16 cellular contexts compared by ENCODE assay signal in genomic region chr10:45181483-45181882, GRCh38.
DNase-seq lines count a peak whose midpoint lies in the region; ATAC-seq and TF ChIP-seq lines count a peak whose summit lies in the region.
"Had no signal": no experiment of that assay in that cellular context is flagged by ENCODE, and none has a peak within 500 bp of the region (broad histone marks: within the 10 kb centered on the region; RNA-seq: fewer than 3 reads in every experiment).

No MANE protein-coding gene starts in this region.

- H3K36me3 Mint-ChIP-seq in GM23338 (ENCODE audit: low read depth): no peaks in the 10 kb centered on the region

- no peak for TF ChIP-seq POLR2A in gastroesophageal sphincter (IDR thresholded peaks at IDR 0.05)

- H3K79me2 ChIP-seq in GM23338 (replicated peaks; ENCODE audit: insufficient read depth): no peaks in the 10 kb centered on the region

- no peak for TF ChIP-seq CTCF in ascending aorta (IDR thresholded peaks at IDR 0.05)
- no peak for TF ChIP-seq CTCF in gastroesophageal sphincter (IDR thresholded peaks at IDR 0.05)
- TF ChIP-seq CTCF in omental fat pad (IDR thresholded peaks at IDR 0.05): no peak
- TF ChIP-seq CTCF in GM23338 (conservative IDR thresholded peaks at IDR 0.05; ENCODE audit: low read depth in 2 of 2): no peak

- ATAC-seq in gastroesophageal sphincter (peak; percentile 69), omental fat pad (ENCODE audit: low FRiP score) (peak; percentile 70), GM23338 (no peak)

- no peaks in the 10 kb centered on the region for H3K9me3 ChIP-seq in ascending aorta
- H3K9me3 ChIP-seq in gastroesophageal sphincter: no peaks in the 10 kb centered on the region
- H3K9me3 ChIP-seq: esophagus squamous epithelium, upper lobe of left lung had no signal

- no peaks in the 10 kb centered on the region for H3F3A ChIP-seq in GM23338 (replicated peaks; ENCODE audit: low read depth)

- DNase-seq in AG20443 (ENCODE audit: low spot score): peak; percentile 70
- DNase-seq in ascending aorta (ENCODE audit: low spot score in 2 of 2): peak in 1 of 2 donors; percentile 72
- DNase-seq in omental fat pad (ENCODE audit: low spot score): no peak
- no peak for DNase-seq in HUDEP-2 (lab: John Stamatoyannopoulos, UW; ENCODE audit: unreplicated experiment in 76 of 76)
- no peak for DNase-seq in UCSD-AML1 (lab: John Stamatoyannopoulos, UW; ENCODE audit: unreplicated experiment)
- DNase-seq in glomerular visceral epithelial cell (ENCODE audit: extremely low spot score): no peak
- DNase-seq in GM23338 (ENCODE audit: low spot score): no peak
- DNase-seq: ACHN, esophagus squamous epithelium, NCI-H2029 treated with DMSO at 0.1 percent for 48 hours, NCI-H69, SW 1271 had no signal

- H3K4me3 ChIP-seq in ascending aorta: peak overlapping the region in 1 of 2 donors; percentile 9
- no peak overlapping the region for H3K4me3 ChIP-seq in gastroesophageal sphincter
- H3K4me3 ChIP-seq in GM23338: no peak overlapping the region
- H3K4me3 ChIP-seq: dorsolateral prefrontal cortex, esophagus squamous epithelium, lung, upper lobe of left lung had no signal

- H3K27ac ChIP-seq in ascending aorta (peak overlapping the region; percentile 70), gastroesophageal sphincter (peak overlapping the region in 1 of 4 donors; percentile 13), GM23338 (ENCODE audit: low read depth) (no peak overlapping the region)
- H3K27ac ChIP-seq: dorsolateral prefrontal cortex, esophagus squamous epithelium, upper lobe of left lung had no signal

- H3K27ac Mint-ChIP-seq in GM23338: no peak overlapping the region

- peaks cover 3% of the 10 kb centered on the region for H3K27me3 Mint-ChIP-seq in GM23338 (ENCODE audit: insufficient read depth, low read depth, poor library complexity)

- H3K36me3 ChIP-seq in ascending aorta: no peaks in the 10 kb centered on the region
- no peaks in the 10 kb centered on the region for H3K36me3 ChIP-seq in gastroesophageal sphincter
- no peaks in the 10 kb centered on the region for H3K36me3 ChIP-seq in GM23338 (ENCODE audit: insufficient read depth)
- H3K36me3 ChIP-seq: esophagus squamous epithelium, upper lobe of left lung had no signal

- intact Hi-C loops in ascending aorta (cut with DNase I): loop anchor here (5.0 to 10.0 kb wide), 2 partner anchors 247 to 491 kb away; partner anchors contain the start of gene ZFAND4

- H3K9me3 Mint-ChIP-seq in GM23338: no peaks in the 10 kb centered on the region

- no peak overlapping the region for H3K4me3 Mint-ChIP-seq in GM23338

- no peak for TF ChIP-seq EP300 in gastroesophageal sphincter (IDR thresholded peaks at IDR 0.05)

- 54 to 55% methylated on average over 2 to 7 of the region's 9 CpGs for WGBS in gastroesophageal sphincter (ENCODE audit: low coverage in 1 of 2), 2 donors

- no peaks in the 10 kb centered on the region for H3K4me1 Mint-ChIP-seq in GM23338

- no peaks in the 10 kb centered on the region for H4K20me1 ChIP-seq in GM23338 (replicated peaks; ENCODE audit: insufficient read depth)

- no peaks in the 10 kb centered on the region for H3K27me3 ChIP-seq in ascending aorta
- H3K27me3 ChIP-seq in gastroesophageal sphincter: no peaks in the 10 kb centered on the region
- H3K27me3 ChIP-seq in GM23338 (ENCODE audit: insufficient read depth): no peaks in the 10 kb centered on the region
- H3K27me3 ChIP-seq: dorsolateral prefrontal cortex, upper lobe of left lung had no signal

- no peaks in the 10 kb centered on the region for H3K9me2 ChIP-seq in GM23338 (ENCODE audit: insufficient read depth)

- H3K4me1 ChIP-seq in ascending aorta (peaks cover 0 to 13% of the 10 kb centered on the region in 2 donors), gastroesophageal sphincter (peaks cover 0 to 23% (median 0%) of the 10 kb centered on the region in 3 donors), GM23338 (ENCODE audit: insufficient read depth) (no peaks in the 10 kb centered on the region)
- H3K4me1 ChIP-seq: esophagus squamous epithelium, upper lobe of left lung had no signal

- H3K4me2 ChIP-seq in GM23338: no peak overlapping the region

- no peak overlapping the region for H2AFZ ChIP-seq in GM23338

TF ChIP-seq in GM23338, 12 proteins besides CTCF, POLR2A, EP300 and RAD21:
- TF ChIP-seq POLR2AphosphoS5 (IDR thresholded peaks at IDR 0.05; ENCODE audit: low read depth) (no peak), ZNF331 (CRISPR knock-in tag; IDR thresholded peaks at IDR 0.05; ENCODE audit: low read depth) (no peak)
